In genomic region chrX:13151806-13152510, GRCh38 we compare ENCODE assay signal across 8 cellular contexts.
DNase-seq lines count a peak whose midpoint lies in the region; ATAC-seq and TF ChIP-seq lines count a peak whose summit lies in the region.

No MANE protein-coding gene starts in this region.

- H3K36me3 ChIP-seq in suprapubic skin (no peaks in the 10 kb centered on the region), prostate gland (no peaks in the 10 kb centered on the region)

- peak overlapping the region; percentile 36 for H3K27ac ChIP-seq in right cardiac atrium (ENCODE audit: low read length)
- H3K27ac ChIP-seq in suprapubic skin, result peak overlapping the region; percentile 74
- no peak overlapping the region for H3K27ac ChIP-seq in prostate gland

- no peak for TF ChIP-seq EP300 in suprapubic skin (IDR thresholded peaks at IDR 0.05)

- no peaks in the 10 kb centered on the region for H3K4me1 ChIP-seq in right cardiac atrium (ENCODE audit: control insufficient read depth, insufficient read depth, low read length)
- peaks cover 8% of the 10 kb centered on the region for H3K4me1 ChIP-seq in suprapubic skin
- no peaks in the 10 kb centered on the region for H3K4me1 ChIP-seq in prostate gland (replicated peaks)

- no peaks in the 10 kb centered on the region for H3K36me3 Mint-ChIP-seq in activated T-helper 17 cell treated with anti-CD3 and anti-CD28 coated beads, Interleukin-2, amount 50 U/mL, for 72 hours (ENCODE audit: low read depth)

- H3K4me3 ChIP-seq in right cardiac atrium (ENCODE audit: low read length) (peak overlapping the region; percentile 35), suprapubic skin (no peak overlapping the region), prostate gland (no peak overlapping the region)

- H3K27ac Mint-ChIP-seq in activated T-helper 17 cell treated with anti-CD3 and anti-CD28 coated beads, Interleukin-2, amount 50 U/mL, for 72 hours, result peak overlapping the region; percentile 58

- peak overlapping the region; percentile 49 for H3K4me3 Mint-ChIP-seq in activated T-helper 17 cell treated with anti-CD3 and anti-CD28 coated beads, Interleukin-2, amount 50 U/mL, for 72 hours

- peaks cover under 1% of the 10 kb centered on the region for H3K9me3 Mint-ChIP-seq in activated T-helper 17 cell treated with anti-CD3 and anti-CD28 coated beads, Interleukin-2, amount 50 U/mL, for 72 hours

- peak; percentile 67 for ATAC-seq in activated T-helper 17 cell treated with anti-CD3 and anti-CD28 coated beads, Interleukin-2, amount 50 U/mL, for 72 hours (replicated peaks)
- peak; percentile 75 to 90 for ATAC-seq in right cardiac atrium
- ATAC-seq in GM21528 (IDR thresholded peaks at IDR 0.05; ENCODE audit: low FRiP score, unreplicated experiment), result no peak
- ATAC-seq in HG02588 (IDR thresholded peaks at IDR 0.05; ENCODE audit: unreplicated experiment), result no peak

- TF ChIP-seq CTCF in suprapubic skin (IDR thresholded peaks at IDR 0.05) (no peak), prostate gland (IDR thresholded peaks at IDR 0.05) (no peak)

- H3K27me3 Mint-ChIP-seq in activated T-helper 17 cell treated with anti-CD3 and anti-CD28 coated beads, Interleukin-2, amount 50 U/mL, for 72 hours, result no peaks in the 10 kb centered on the region

- H3K27me3 ChIP-seq in right cardiac atrium (ENCODE audit: control insufficient read depth, insufficient read depth) (no peaks in the 10 kb centered on the region), suprapubic skin (no peaks in the 10 kb centered on the region), prostate gland (replicated peaks; ENCODE audit: insufficient read depth) (no peaks in the 10 kb centered on the region)

- 25% methylated on average over 8 of the region's 8 CpGs for WGBS in right cardiac atrium
- 37% methylated on average over 8 of the region's 8 CpGs for WGBS in suprapubic skin
- WGBS in prostate gland, result 49% methylated on average over 8 of the region's 8 CpGs

- DNase-seq in activated T-cell treated with anti-CD3 and anti-CD28 coated beads for 1 hour (ENCODE audit: low read depth) (peak; percentile 11), right cardiac atrium (no peak), suprapubic skin (ENCODE audit: low spot score in 2 of 2) (no peak), prostate gland (ENCODE audit: low spot score) (no peak)
- no peak for DNase-seq in activated T-cell treated with anti-CD3 and anti-CD28 coated beads, Interleukin-2, amount 50 U/mL, for 48 hours

- intact Hi-C loops in right cardiac atrium (cut with DNase I), result no loop called here
- intact Hi-C loops in prostate gland (cut with DNase I), result no loop called here

- no peaks in the 10 kb centered on the region for H3K4me1 Mint-ChIP-seq in activated T-helper 17 cell treated with anti-CD3 and anti-CD28 coated beads, Interleukin-2, amount 50 U/mL, for 72 hours

- TF ChIP-seq POLR2A in suprapubic skin (IDR thresholded peaks at IDR 0.05) (no peak), prostate gland (IDR thresholded peaks at IDR 0.05) (no peak)

- H3K9me3 ChIP-seq in right cardiac atrium (ENCODE audit: control insufficient read depth, low read length) (no peaks in the 10 kb centered on the region), suprapubic skin (no peaks in the 10 kb centered on the region), prostate gland (no peaks in the 10 kb centered on the region)

Comparison
In these comparisons a context has a peak if more than half of its experiments do, and no peak if none do; other contexts are left out.
1. ATAC-seq: peak in activated T-helper 17 cell treated with anti-CD3 and anti-CD28 coated beads, Interleukin-2, amount 50 U/mL, for 72 hours (single experiment) and right cardiac atrium (2 of 2); none in GM21528 (single experiment) and HG02588 (single experiment).
2. H3K27ac ChIP-seq: peak in right cardiac atrium (single experiment) and suprapubic skin (single experiment); none in prostate gland (0 of 2).